In the genomic region with DNA sequence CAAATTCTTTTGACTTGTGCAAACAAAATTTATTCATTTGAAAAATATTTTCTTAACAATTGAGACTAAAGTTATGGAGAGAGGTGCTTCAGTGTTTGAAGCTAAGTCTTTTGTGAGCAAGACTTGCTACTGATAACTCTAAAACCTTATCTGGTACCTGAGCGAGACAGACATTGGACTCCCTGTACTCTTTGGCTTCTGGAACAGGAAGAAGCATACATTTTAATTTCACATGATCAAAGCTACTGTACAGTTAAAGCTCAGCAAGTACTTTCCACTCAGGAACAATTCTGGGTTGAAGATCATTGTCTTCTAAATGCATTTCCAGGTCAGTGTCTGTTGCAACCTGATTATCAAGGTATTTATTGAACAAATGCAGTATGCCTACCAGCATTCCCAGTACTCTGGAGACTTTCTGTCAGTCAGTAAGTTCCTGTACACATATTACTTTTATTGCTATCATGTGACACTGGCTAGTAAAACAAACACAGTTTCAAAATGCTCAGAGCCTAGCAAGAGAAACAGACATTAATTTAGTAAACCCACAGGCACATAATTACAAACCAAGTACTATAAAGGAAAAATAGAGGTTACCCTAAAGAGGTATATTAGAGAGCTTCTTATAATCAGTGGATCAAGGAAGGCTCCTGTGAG, we compare ENCODE assay signal across 23 cellular contexts. TPM values are rescaled to one million over a fixed set of nuclear protein-coding genes. Genes with fewer than 3 reads are reported as not detected.
"Had no signal": no experiment of that assay in that cellular context is flagged by ENCODE, and none has a peak within 500 bp of the region (broad histone marks: within the 10 kb centered on the region; RNA-seq: fewer than 3 reads in every experiment).

No MANE protein-coding gene starts in this region.

- H3K27me3 Mint-ChIP-seq: progenitor cell of endocrine pancreas had no signal

- H3K9me3 Mint-ChIP-seq: naive B cell; nephron; stimulated activated naive B cell treated with anti-CD40 and anti-IgM and Interleukin-4, amounts not matched to agents 10 μg/mL and 1 μg/mL and 100 μg/mL, for 72 hours had no signal

- FAIRE-seq: endometrium, pancreas had no signal

- ATAC-seq: esophagus mucosa; gastrocnemius medialis; heart right ventricle; right lobe of liver; stimulated activated naive B cell treated with anti-CD40 and anti-IgM and Interleukin-4, amounts not matched to agents 10 μg/mL and 1 μg/mL and 100 μg/mL, for 72 hours had no signal

- H3K27ac Mint-ChIP-seq: naive B cell; nephron; progenitor cell of endocrine pancreas; stimulated activated naive B cell treated with anti-CD40 and anti-IgM and Interleukin-4, amounts not matched to agents 10 μg/mL and 1 μg/mL and 100 μg/mL, for 72 hours had no signal

- DNase-seq: effector memory CD4-positive, alpha-beta T cell; gastrocnemius medialis; heart right ventricle; islet precursor cell; left ventricle myocardium inferior; mesenchymal stem cell; midbrain; naive B cell; occipital lobe; pancreas; right lobe of liver; stimulated activated CD4-positive, alpha-beta T cell treated with anti-CD3 and anti-CD28 coated beads, Interleukin-2, amount 100 ng/mL, for 24 hours; stimulated activated CD4-positive, alpha-beta T cell treated with anti-CD3 and anti-CD28 coated beads, Interleukin-4, amount 100 ng/mL, for 4 hours; stimulated activated naive B cell treated with anti-CD40 and anti-IgM and Interleukin-4, amounts not matched to agents 10 μg/mL and 1 μg/mL and 100 μg/mL, for 72 hours; stomach; substantia nigra; transverse colon had no signal

- H3K27ac ChIP-seq: gastrocnemius medialis, heart right ventricle, left ventricle myocardium inferior, pancreas, right lobe of liver, stomach, thoracic aorta, transverse colon had no signal

- H3K4me3 Mint-ChIP-seq: naive B cell; nephron; stimulated activated naive B cell treated with anti-CD40 and anti-IgM and Interleukin-4, amounts not matched to agents 10 μg/mL and 1 μg/mL and 100 μg/mL, for 72 hours had no signal

- H3K4me3 ChIP-seq: gastrocnemius medialis, heart right ventricle, left ventricle myocardium inferior, lung, pancreas, right lobe of liver, stomach, thoracic aorta, transverse colon had no signal

- H3K9me3 ChIP-seq: gastrocnemius medialis, heart right ventricle, left ventricle myocardium inferior, pancreas, right lobe of liver, stomach, thoracic aorta, transverse colon had no signal

- H3K4me1 Mint-ChIP-seq: naive B cell; stimulated activated naive B cell treated with anti-CD40 and anti-IgM and Interleukin-4, amounts not matched to agents 10 μg/mL and 1 μg/mL and 100 μg/mL, for 72 hours had no signal

- H3K36me3 ChIP-seq: gastrocnemius medialis, heart right ventricle, left ventricle myocardium inferior, pancreas, right lobe of liver, stomach, thoracic aorta, transverse colon had no signal

- H3K4me1 ChIP-seq: heart right ventricle, left ventricle myocardium inferior, pancreas, right lobe of liver had no signal

- H3K27me3 ChIP-seq: gastrocnemius medialis, heart right ventricle, pancreas, right lobe of liver, stomach, transverse colon had no signal

RNA-seq across cellular contexts. Expression of a gene that starts 42.4 kb away (rescaled TPM):
- total RNA-seq: esophagus mucosa, gastrocnemius medialis, heart right ventricle, left ventricle myocardium inferior, progenitor cell of endocrine pancreas, right lobe of liver, transverse colon had no signal
